ENCODE assay signal across 1 cellular context in genomic region chr11:87463486-87464102, GRCh38.
TF ChIP-seq lines count a peak whose summit lies in the region.

No MANE protein-coding gene starts in this region.

TF ChIP-seq in WTC11, 78 proteins besides CTCF, POLR2A, EP300 and RAD21 (continued from another document):
- TF ChIP-seq NFYB (CRISPR knock-in tag; conservative IDR thresholded peaks at IDR 0.05; ENCODE audit: low read depth): no peak
